ENCODE assay signal across 1 cellular context in genomic region chr9:8868632-8869031, GRCh38.
TF ChIP-seq lines count a peak whose summit lies in the region.

No MANE protein-coding gene starts in this region.

TF ChIP-seq in IMR-90, 13 proteins besides CTCF, POLR2A, EP300 and RAD21:
- TF ChIP-seq ELK1 (IDR thresholded peaks at IDR 0.05; ENCODE audit: borderline replicate concordance, low read depth, low read length) (no peak), RFX5 (IDR thresholded peaks at IDR 0.05; ENCODE audit: low read depth, low read length) (no peak), MAFK (IDR thresholded peaks at IDR 0.05; ENCODE audit: low read depth, low read length) (no peak), BHLHE40 (IDR thresholded peaks at IDR 0.05; ENCODE audit: low read depth, low read length) (no peak), USF2 (IDR thresholded peaks at IDR 0.05; ENCODE audit: low read depth, low read length) (no peak), MAZ (IDR thresholded peaks at IDR 0.05; ENCODE audit: borderline replicate concordance, low read depth, low read length) (no peak), FOS (IDR thresholded peaks at IDR 0.05; ENCODE audit: low read depth, low read length) (no peak), CHD1 (IDR thresholded peaks at IDR 0.05; ENCODE audit: low read depth, low read length) (no peak), MXI1 (IDR thresholded peaks at IDR 0.05; ENCODE audit: borderline replicate concordance, low read depth, low read length) (no peak), CEBPB (IDR thresholded peaks at IDR 0.05; ENCODE audit: low read depth, low read length) (no peak), NFE2L2 (IDR thresholded peaks at IDR 0.05; ENCODE audit: low read depth, low read length) (no peak), SMC3 (IDR thresholded peaks at IDR 0.05; ENCODE audit: low read depth, low read length) (no peak), RCOR1 (IDR thresholded peaks at IDR 0.05; ENCODE audit: insufficient replicate concordance, low read length) (no peak)
